In the genomic region with DNA sequence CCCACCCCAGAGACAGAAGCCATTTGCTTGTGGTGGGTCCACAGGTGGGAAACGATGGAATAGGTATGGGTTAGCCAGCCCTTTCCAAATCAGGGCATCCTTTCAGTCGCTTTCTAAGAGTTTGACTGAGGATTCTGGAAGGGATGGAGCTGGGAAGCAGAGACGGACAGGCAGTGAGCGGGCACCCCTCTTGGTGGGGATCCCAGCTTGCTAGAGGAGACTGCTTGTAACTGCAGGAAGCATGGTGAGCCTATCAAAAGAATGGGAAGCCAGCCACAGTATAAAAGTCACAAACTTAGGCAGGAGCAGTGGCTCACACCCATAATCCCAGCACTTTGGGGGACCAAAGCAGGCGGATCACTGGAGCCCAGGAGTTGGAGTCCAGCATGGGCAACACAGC, we compare ENCODE assay signal across 24 cellular contexts.
"Had no signal": no experiment of that assay in that cellular context is flagged by ENCODE, and none has a peak within 500 bp of the region (broad histone marks: within the 10 kb centered on the region; RNA-seq: fewer than 3 reads in every experiment).

No MANE protein-coding gene starts in this region.

- H3K27ac Mint-ChIP-seq: activated CD8-positive, alpha-beta T cell treated with anti-CD3 and anti-CD28 coated beads, Interleukin-2, amount 10 ng/mL, durations not matched to agents 7 days and 5 days; activated naive CD4-positive, alpha-beta T cell treated with anti-CD3 and anti-CD28 coated beads, Interleukin-2, amount 50 U/mL, for 24 hours; activated T-helper 1 cell treated with anti-CD3 and anti-CD28 coated beads, Interleukin-12 subunit alpha, Interleukin-12 subunit beta, Interleukin-2, Interleukin-4 antibody, amounts not matched to agents 30 ng/mL and 10 ng/mL and 1 ng/mL, durations not matched to agents 14 hours and 24 hours and 36 hours; T-cell; T-helper 2 cell treated with Interferon-gamma antibody and Interleukin-4, amounts not matched to agents 5 μg/mL and 100 μg/mL, for 36 hours had no signal

- H3K9me3 Mint-ChIP-seq: activated naive CD4-positive, alpha-beta T cell treated with anti-CD3 and anti-CD28 coated beads, Interleukin-2, amount 50 U/mL, for 24 hours; activated T-helper 1 cell treated with anti-CD3 and anti-CD28 coated beads, Interleukin-12 subunit alpha, Interleukin-12 subunit beta, Interleukin-2, Interleukin-4 antibody, amounts not matched to agents 30 ng/mL and 10 ng/mL and 1 ng/mL, durations not matched to agents 14 hours and 24 hours and 36 hours; central memory CD8-positive, alpha-beta T cell; neural crest cell; T-cell; T-helper 2 cell treated with Interferon-gamma antibody and Interleukin-4, amounts not matched to agents 5 μg/mL and 100 μg/mL, for 36 hours had no signal

- H3K36me3 ChIP-seq: ascending aorta, heart right ventricle, sigmoid colon, thyroid gland had no signal

- H3K4me3 ChIP-seq: ascending aorta, coronary artery, heart right ventricle, lung, sigmoid colon, smooth muscle cell, thyroid gland had no signal

- H3K4me3 Mint-ChIP-seq: activated CD8-positive, alpha-beta T cell treated with anti-CD3 and anti-CD28 coated beads, Interleukin-2, amount 10 ng/mL, durations not matched to agents 7 days and 5 days; activated naive CD4-positive, alpha-beta T cell treated with anti-CD3 and anti-CD28 coated beads, Interleukin-2, amount 50 U/mL, for 24 hours; activated T-helper 1 cell treated with anti-CD3 and anti-CD28 coated beads, Interleukin-12 subunit alpha, Interleukin-12 subunit beta, Interleukin-2, Interleukin-4 antibody, amounts not matched to agents 30 ng/mL and 10 ng/mL and 1 ng/mL, durations not matched to agents 14 hours and 24 hours and 36 hours; central memory CD8-positive, alpha-beta T cell; naive thymus-derived CD4-positive, alpha-beta T cell; neural crest cell; T-cell; T-helper 2 cell treated with Interferon-gamma antibody and Interleukin-4, amounts not matched to agents 5 μg/mL and 100 μg/mL, for 36 hours had no signal

- ATAC-seq: activated CD8-positive, alpha-beta T cell treated with anti-CD3 and anti-CD28 coated beads, Interleukin-2, amount 10 ng/mL, durations not matched to agents 7 days and 5 days; heart right ventricle; left colon; naive thymus-derived CD4-positive, alpha-beta T cell; T-cell had no signal

- H3K27me3 ChIP-seq: thyroid gland had no signal

- H3K36me3 Mint-ChIP-seq: activated naive CD4-positive, alpha-beta T cell treated with anti-CD3 and anti-CD28 coated beads, Interleukin-2, amount 50 U/mL, for 24 hours; T-cell had no signal

- H3K27ac ChIP-seq: ascending aorta, coronary artery, sigmoid colon, VCaP had no signal

- H3K9me3 ChIP-seq: ascending aorta, heart right ventricle, sigmoid colon, thyroid gland had no signal

- DNase-seq: activated CD4-positive, alpha-beta T cell treated with anti-CD3 and anti-CD28 coated beads, Interleukin-2, amount 50 U/mL, for 1 hour; activated CD4-positive, CD25-positive, alpha-beta regulatory T cell treated with anti-CD3 and anti-CD28 coated beads, Interleukin-2, amount 50 U/mL, for 72 hours; activated CD8-positive, alpha-beta T cell treated with anti-CD3 and anti-CD28 coated beads, Interleukin-2, amount 10 ng/mL, durations not matched to agents 7 days and 5 days; activated gamma-delta T cell; heart right ventricle; left colon; naive thymus-derived CD4-positive, alpha-beta T cell; sigmoid colon; stimulated activated CD4-positive, alpha-beta T cell treated with anti-CD3 and anti-CD28 coated beads, Interleukin-15, amount 100 ng/mL, for 24 hours; stimulated activated CD4-positive, alpha-beta T cell treated with anti-CD3 and anti-CD28 coated beads, Interleukin-2, amount 100 ng/mL, for 48 hours; stimulated activated CD8-positive, alpha-beta memory T cell treated with anti-CD3 and anti-CD28 coated beads, Interleukin-4, amount 100 ng/mL, for 48 hours; stimulated activated naive CD4-positive, alpha-beta T cell; T-cell; thyroid gland had no signal
